8 cellular contexts compared by ENCODE assay signal in genomic region chr16:74700206-74701040, GRCh38. TPM values are rescaled to one million over a fixed set of nuclear protein-coding genes. Genes with fewer than 3 reads are reported as not detected.
DNase-seq lines count a peak whose midpoint lies in the region; ATAC-seq and TF ChIP-seq lines count a peak whose summit lies in the region.

Gene MLKL, minus strand, starts transcription at chr16:74700862. Its CDS starts 5,105 bp downstream, at chr16:74695757.

- POLR2A ChIA-PET in activated CD4-positive, alpha-beta memory T cell treated with anti-CD3 and anti-CD28 coated beads for 36 hours (lab: Charles Lee) = interaction anchor here (0.8 to 4.4 kb wide), 8 partner anchors 12 to 398 kb away, joined by 3 to 43 read pairs (median 3); partner anchors contain the start of genes GLG1 and RFWD3

- peak within 1 kb of the TSS; percentile 96 for H3K4me3 Mint-ChIP-seq in activated CD4-positive, alpha-beta memory T cell treated with anti-CD3 and anti-CD28 coated beads for 36 hours

- no peaks in the 10 kb centered on the region for H3K27me3 Mint-ChIP-seq in activated CD4-positive, alpha-beta memory T cell treated with anti-CD3 and anti-CD28 coated beads for 36 hours

- ATAC-seq in mucosa of descending colon = peak; percentile 81

- H3K9me3 ChIP-seq in effector memory CD4-positive, alpha-beta T cell (ENCODE audit: control insufficient read depth, low read length) = no peaks in the 10 kb centered on the region
- H3K9me3 ChIP-seq in mucosa of descending colon = no peaks in the 10 kb centered on the region

- H3K36me3 Mint-ChIP-seq in activated CD4-positive, alpha-beta memory T cell treated with anti-CD3 and anti-CD28 coated beads for 36 hours = peaks cover 8% of the 10 kb centered on the region

- peak within 1 kb of the TSS; percentile 90 for H3K4me3 ChIP-seq in effector memory CD4-positive, alpha-beta T cell (ENCODE audit: insufficient read depth, low read depth, low read length, poor library complexity, severe bottlenecking)
- H3K4me3 ChIP-seq in mucosa of descending colon = peak within 1 kb of the TSS; percentile 78

- peak within 1 kb of the TSS; percentile 94 for H3K27ac Mint-ChIP-seq in activated CD4-positive, alpha-beta memory T cell treated with anti-CD3 and anti-CD28 coated beads for 36 hours

- peak; percentile 56 for DNase-seq in HCEC 1CT
- peak; percentile 31 for DNase-seq in NCI-H2171 treated with DMSO at 0.1 percent for 48 hours (lab: John Stamatoyannopoulos, UW)
- DNase-seq in activated CD4-positive, alpha-beta memory T cell treated with anti-CD3 and anti-CD28 coated beads for 36 hours = peak; percentile 75
- peak; percentile 41 to 47 (median 46) for DNase-seq in effector memory CD4-positive, alpha-beta T cell
- peak; percentile 75 to 82 (median 77) for DNase-seq in mucosa of descending colon
- peak; percentile 44 to 66 for DNase-seq in stimulated activated CD8-positive, alpha-beta memory T cell treated with anti-CD3 and anti-CD28 coated beads, Interleukin-7, amount 100 ng/mL, for 4 hours (ENCODE audit: low read depth in 2 of 2)
- no peak for DNase-seq in D341Med (ENCODE audit: low spot score)

- H3K4me1 Mint-ChIP-seq in activated CD4-positive, alpha-beta memory T cell treated with anti-CD3 and anti-CD28 coated beads for 36 hours (ENCODE audit: low read depth) = peaks cover 54% of the 10 kb centered on the region

- no peaks in the 10 kb centered on the region for H3K9me3 Mint-ChIP-seq in activated CD4-positive, alpha-beta memory T cell treated with anti-CD3 and anti-CD28 coated beads for 36 hours

- CTCF ChIA-PET in activated CD4-positive, alpha-beta memory T cell treated with anti-CD3 and anti-CD28 coated beads for 36 hours (lab: Charles Lee) = interaction anchor here (2.3 to 3.6 kb wide), 5 partner anchors 10 to 411 kb away, joined by 5 to 23 read pairs (median 14); partner anchors contain the start of gene RFWD3

- no peaks in the 10 kb centered on the region for H3K27me3 ChIP-seq in effector memory CD4-positive, alpha-beta T cell (replicated peaks; ENCODE audit: control insufficient read depth, insufficient read depth, low read length, poor library complexity, severe bottlenecking)

- H3K27ac ChIP-seq in effector memory CD4-positive, alpha-beta T cell (ENCODE audit: insufficient read depth, low read length, poor library complexity, severe bottlenecking) = peak within 1 kb of the TSS; percentile 76

- intact Hi-C loops in activated CD4-positive, alpha-beta memory T cell treated with anti-CD3 and anti-CD28 coated beads for 36 hours (cut with micrococcal nuclease) = loop anchor here (1.0 to 10.0 kb wide), 4 partner anchors 33 to 917 kb away; partner anchors contain the start of gene WDR59
- intact Hi-C loops in mucosa of descending colon (cut with DNase I, micrococcal nuclease) = no loop called here

- H3K36me3 ChIP-seq in effector memory CD4-positive, alpha-beta T cell (ENCODE audit: control insufficient read depth, insufficient read depth, low read length) = no peaks in the 10 kb centered on the region
- no peaks in the 10 kb centered on the region for H3K36me3 ChIP-seq in mucosa of descending colon (ENCODE audit: low read depth)

- TF ChIP-seq CTCF in GM12872 (IDR thresholded peaks at IDR 0.05; ENCODE audit: insufficient read depth, low read depth, low read length) (peak; percentile 7; the same call in 1 of the 3 replicates), mucosa of descending colon (IDR thresholded peaks at IDR 0.05) (no peak)

- H3K4me1 ChIP-seq in effector memory CD4-positive, alpha-beta T cell (ENCODE audit: control insufficient read depth, insufficient read depth, low read length, poor library complexity, severe bottlenecking) = peaks cover 20% of the 10 kb centered on the region
- peaks cover 17% of the 10 kb centered on the region for H3K4me1 ChIP-seq in mucosa of descending colon (ENCODE audit: low read depth)

RNA-seq across cellular contexts. Expression of gene MLKL, which starts in this region (rescaled TPM):
- total RNA-seq in activated CD4-positive, alpha-beta memory T cell treated with anti-CD3 and anti-CD28 coated beads for 36 hours = 10 to 100 TPM; 18.3 to 18.8 TPM
- total RNA-seq in mucosa of descending colon = 10 to 100 TPM; 10.5 to 23.4 (median 18.0) TPM
